In the genomic region with DNA sequence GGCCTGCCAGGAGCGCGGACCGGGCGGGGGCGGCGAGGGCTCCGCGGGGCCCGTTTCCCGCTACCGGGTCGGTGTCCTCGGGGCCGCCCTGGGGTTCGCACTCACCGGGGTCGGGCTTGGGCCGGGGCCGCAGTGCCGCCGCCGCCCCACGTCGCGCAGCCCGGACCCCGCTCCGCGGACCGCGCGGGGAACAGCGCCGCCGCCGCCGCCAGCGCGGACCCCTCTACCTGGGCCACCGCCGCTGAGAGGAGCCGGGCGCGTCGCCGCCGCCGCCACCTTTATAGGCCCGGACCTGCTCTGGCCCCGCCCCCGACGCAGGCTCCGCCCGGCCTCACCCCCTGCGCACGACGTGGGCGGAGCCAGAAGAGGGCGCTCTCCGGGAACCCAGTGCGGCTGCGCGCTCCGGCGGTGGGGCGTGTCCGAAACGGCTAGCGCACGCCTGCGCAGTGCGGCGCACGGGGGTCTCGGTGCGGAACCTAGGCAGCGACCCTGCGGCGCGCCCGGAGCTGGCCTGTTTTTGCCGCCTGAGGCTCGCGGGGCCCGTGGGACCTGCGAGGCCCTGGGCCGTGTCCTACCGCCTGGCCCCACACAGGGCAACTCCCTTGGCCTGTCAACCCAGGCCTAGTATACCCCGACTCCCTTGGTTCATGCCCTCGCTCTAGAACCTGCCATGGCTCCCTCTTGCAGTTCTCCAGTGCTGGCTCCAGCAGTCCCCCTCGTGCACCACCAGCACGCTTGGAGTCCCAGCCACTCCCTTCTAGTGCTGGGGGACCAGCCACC, we compare ENCODE assay signal across 8 cellular contexts. TPM values are rescaled to one million over a fixed set of nuclear protein-coding genes. Genes with fewer than 3 reads are reported as not detected.
A peak's percentile ranks its signal among the peaks of the same experiment; 100 is the strongest.
DNase-seq lines count a peak whose midpoint lies in the region; ATAC-seq and TF ChIP-seq lines count a peak whose summit lies in the region.

A gene (minus strand): TSS at position 254 of the 780 bp plus-strand sequence. CDS start 393 bp downstream, outside the sequence.

- H3K27ac ChIP-seq in angular gyrus (ENCODE audit: low read depth, low read length) (peak within 1 kb of the TSS; percentile 96), right cardiac atrium (ENCODE audit: low read length) (peak within 1 kb of the TSS; percentile 85), rectal smooth muscle tissue (ENCODE audit: low read depth, low read length) (peak within 1 kb of the TSS; percentile 95), vagina (peak within 1 kb of the TSS; percentile 100)

- intact Hi-C loops in T-helper 2 cell treated with Interferon-gamma antibody and Interleukin-4, amounts not matched to agents 100 ng/mL and 5 ng/mL, for 36 hours (cut with micrococcal nuclease): loop anchor here (1.0 to 5.0 kb wide), 5 partner anchors 9 to 46 kb away; a partner anchor contains a TSS
- intact Hi-C loops in right cardiac atrium (cut with DNase I) (no loop called here), vagina (cut with DNase I) (no loop called here)

- WGBS in right cardiac atrium: 1% methylated on average over 92 of the region's 92 CpGs

- peak; percentile 61 for TF ChIP-seq CTCF in GM12875 (IDR thresholded peaks at IDR 0.05; ENCODE audit: borderline replicate concordance, insufficient read depth, low read depth, low read length)
- TF ChIP-seq CTCF in vagina (IDR thresholded peaks at IDR 0.05): peak; percentile 14 to 62 (median 16)

- H3K36me3 ChIP-seq in rectal smooth muscle tissue (ENCODE audit: control insufficient read depth, insufficient read depth, low read length): peaks cover 6% of the 10 kb centered on the region
- H3K36me3 ChIP-seq in vagina: peaks cover 0 to 7% of the 10 kb centered on the region in 2 donors

- H3K4me3 ChIP-seq in GM12875 (ENCODE audit: low read depth, low read length) (peak within 1 kb of the TSS; percentile 96), right cardiac atrium (ENCODE audit: low read length) (peak within 1 kb of the TSS; percentile 79), rectal smooth muscle tissue (ENCODE audit: low read length) (peak within 1 kb of the TSS; percentile 98), vagina (peak within 1 kb of the TSS; percentile 93 to 99)

- ATAC-seq in HG02678 (IDR thresholded peaks at IDR 0.05; ENCODE audit: unreplicated experiment) (peak; percentile 64), right cardiac atrium (peak; percentile 73 to 78)

- H3K9ac ChIP-seq in rectal smooth muscle tissue (ENCODE audit: low read length): peak within 1 kb of the TSS; percentile 96

- peak; percentile 47 for DNase-seq in NCI-H1417 treated with DMSO at 0.1 percent for 48 hours (lab: John Stamatoyannopoulos, UW)
- DNase-seq in right cardiac atrium: peak; percentile 92 to 98 (median 97)
- DNase-seq in vagina (ENCODE audit: extremely low spot score in 2 of 2): no peak

- H3K4me1 ChIP-seq in right cardiac atrium (ENCODE audit: control insufficient read depth, insufficient read depth, low read length) (peaks cover 20% of the 10 kb centered on the region), rectal smooth muscle tissue (ENCODE audit: control insufficient read depth, insufficient read depth, low read length) (peaks cover 30% of the 10 kb centered on the region), vagina (peaks cover 85% of the 10 kb centered on the region)

- no peaks in the 10 kb centered on the region for H3K27me3 ChIP-seq in right cardiac atrium (ENCODE audit: control insufficient read depth, insufficient read depth)
- H3K27me3 ChIP-seq in rectal smooth muscle tissue (ENCODE audit: control insufficient read depth, insufficient read depth, low read length): no peaks in the 10 kb centered on the region
- no peaks in the 10 kb centered on the region for H3K27me3 ChIP-seq in vagina

- TF ChIP-seq POLR2A in vagina (IDR thresholded peaks at IDR 0.05): peak; percentile 86 to 99

- H3K9me3 ChIP-seq in right cardiac atrium (ENCODE audit: control insufficient read depth, low read length): no peaks in the 10 kb centered on the region
- H3K9me3 ChIP-seq in vagina: no peaks in the 10 kb centered on the region

RNA-seq across cellular contexts. Expression of the gene that starts here (rescaled TPM):
- 190 TPM in 2 replicates for total RNA-seq in T-helper 2 cell treated with Interferon-gamma antibody and Interleukin-4, amounts not matched to agents 100 ng/mL and 5 ng/mL, for 36 hours
- total RNA-seq in right cardiac atrium (100 to 1,000 TPM in 3 of 4 donors, 10 to 100 TPM in 1; 96.9 to 151 (median 122) TPM), vagina (185 TPM)
- 75.9 TPM for polyA plus RNA-seq in right cardiac atrium

Comparison
In these comparisons a context has a peak if more than half of its experiments do, and no peak if none do; other contexts are left out.
1. DNase-seq: peak in NCI-H1417 treated with DMSO at 0.1 percent for 48 hours (single experiment) and right cardiac atrium (3 of 3); none in vagina (0 of 2).
2. Peak in every context shown above with its lines, with median percentiles within 50 percentile points of each other: H3K4me3 ChIP-seq and H3K27ac ChIP-seq.